18 cellular contexts compared by ENCODE assay signal in the genomic region with DNA sequence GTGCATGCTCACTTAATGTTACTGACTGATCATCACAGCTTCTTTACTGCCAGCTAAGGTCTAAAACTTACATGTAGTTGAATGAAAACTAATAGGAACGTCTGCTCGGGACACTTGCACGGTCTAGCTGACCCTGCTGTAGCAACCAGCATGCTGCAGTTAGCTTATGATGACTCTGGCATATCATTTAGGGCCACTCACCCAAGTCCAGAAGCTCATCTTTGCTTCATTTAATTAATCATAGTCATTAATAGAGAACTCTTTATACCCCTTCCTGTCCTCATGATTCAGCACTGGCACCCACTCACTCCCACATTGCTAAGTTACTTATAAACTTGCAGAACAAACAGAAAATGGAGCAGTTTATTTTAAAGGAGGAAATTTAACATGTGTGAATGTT.
"Had no signal": no experiment of that assay in that cellular context is flagged by ENCODE, and none has a peak within 500 bp of the region (broad histone marks: within the 10 kb centered on the region; RNA-seq: fewer than 3 reads in every experiment).

No MANE protein-coding gene starts in this region.

- H3K27me3 Mint-ChIP-seq: activated CD4-positive, alpha-beta memory T cell treated with anti-CD3 and anti-CD28 coated beads for 36 hours; activated CD8-positive, alpha-beta memory T cell treated with anti-CD3 and anti-CD28 coated beads, Interleukin-2, amount 10 ng/mL, durations not matched to agents 7 days and 5 days; stimulated activated memory B cell treated with anti-CD40 and anti-IgM and Interleukin-4, amounts not matched to agents 10 μg/mL and 1 μg/mL and 100 μg/mL, for 72 hours had no signal

- H3K4me1 Mint-ChIP-seq: neural progenitor cell; stimulated activated memory B cell treated with anti-CD40 and anti-IgM and Interleukin-4, amounts not matched to agents 10 μg/mL and 1 μg/mL and 100 μg/mL, for 72 hours had no signal

- H3K4me2 ChIP-seq: neural progenitor cell had no signal

- H3K9me3 ChIP-seq: lower lobe of right lung, ovary, tibial nerve, uterus had no signal

- H3K27ac Mint-ChIP-seq: activated CD4-positive, alpha-beta memory T cell treated with anti-CD3 and anti-CD28 coated beads for 36 hours; activated CD8-positive, alpha-beta memory T cell treated with anti-CD3 and anti-CD28 coated beads, Interleukin-2, amount 10 ng/mL, durations not matched to agents 7 days and 5 days; mesothelial cell of epicardium; neural progenitor cell; stimulated activated memory B cell treated with anti-CD40 and anti-IgM and Interleukin-4, amounts not matched to agents 10 μg/mL and 1 μg/mL and 100 μg/mL, for 72 hours had no signal

- H2AFZ ChIP-seq: neural progenitor cell had no signal

- H3K9me3 Mint-ChIP-seq: activated CD4-positive, alpha-beta memory T cell treated with anti-CD3 and anti-CD28 coated beads for 36 hours; mesothelial cell of epicardium; neural progenitor cell; stimulated activated memory B cell treated with anti-CD40 and anti-IgM and Interleukin-4, amounts not matched to agents 10 μg/mL and 1 μg/mL and 100 μg/mL, for 72 hours had no signal

- ATAC-seq: activated CD8-positive, alpha-beta memory T cell treated with anti-CD3 and anti-CD28 coated beads, Interleukin-2, amount 10 ng/mL, durations not matched to agents 7 days and 5 days; esophagus mucosa; lower lobe of right lung; stimulated activated memory B cell treated with anti-CD40 and anti-IgM and Interleukin-4, amounts not matched to agents 10 μg/mL and 1 μg/mL and 100 μg/mL, for 72 hours had no signal

- H3K4me1 ChIP-seq: lower lobe of right lung, neural progenitor cell, tibial nerve, uterus had no signal

- H3K4me3 ChIP-seq: cardiac muscle cell, lower lobe of right lung, neural progenitor cell, ovary, tibial nerve, uterus had no signal

- H3K36me3 ChIP-seq: cardiac muscle cell, ovary, uterus had no signal

- DNase-seq: activated CD4-positive, alpha-beta memory T cell treated with anti-CD3 and anti-CD28 coated beads for 36 hours; activated CD8-positive, alpha-beta memory T cell treated with anti-CD3 and anti-CD28 coated beads, Interleukin-2, amount 10 ng/mL, durations not matched to agents 7 days and 5 days; activated naive CD4-positive, alpha-beta T cell treated with anti-CD3 and anti-CD28 coated beads, Interleukin-2, amount 50 U/mL, for 16 hours; activated T-cell treated with anti-CD3 and anti-CD28 coated beads, Interleukin-2, amount 50 U/mL, for 1 hour; glutamatergic neuron; hypothalamus; lower lobe of right lung; ovary; uterus had no signal

- H3K27me3 ChIP-seq: cardiac muscle cell, neural progenitor cell, ovary, tibial nerve, uterus had no signal

- H3K9ac ChIP-seq: neural progenitor cell had no signal

- H3K4me3 Mint-ChIP-seq: activated CD4-positive, alpha-beta memory T cell treated with anti-CD3 and anti-CD28 coated beads for 36 hours; activated CD8-positive, alpha-beta memory T cell treated with anti-CD3 and anti-CD28 coated beads, Interleukin-2, amount 10 ng/mL, durations not matched to agents 7 days and 5 days; mesothelial cell of epicardium; neural progenitor cell; stimulated activated memory B cell treated with anti-CD40 and anti-IgM and Interleukin-4, amounts not matched to agents 10 μg/mL and 1 μg/mL and 100 μg/mL, for 72 hours had no signal

- FAIRE-seq: astrocyte, colon, endometrium had no signal

- H3K27ac ChIP-seq: cardiac muscle cell, lower lobe of right lung, neural progenitor cell, ovary, tibial nerve, uterus had no signal
